ENCODE assay signal across 21 cellular contexts in the genomic region with DNA sequence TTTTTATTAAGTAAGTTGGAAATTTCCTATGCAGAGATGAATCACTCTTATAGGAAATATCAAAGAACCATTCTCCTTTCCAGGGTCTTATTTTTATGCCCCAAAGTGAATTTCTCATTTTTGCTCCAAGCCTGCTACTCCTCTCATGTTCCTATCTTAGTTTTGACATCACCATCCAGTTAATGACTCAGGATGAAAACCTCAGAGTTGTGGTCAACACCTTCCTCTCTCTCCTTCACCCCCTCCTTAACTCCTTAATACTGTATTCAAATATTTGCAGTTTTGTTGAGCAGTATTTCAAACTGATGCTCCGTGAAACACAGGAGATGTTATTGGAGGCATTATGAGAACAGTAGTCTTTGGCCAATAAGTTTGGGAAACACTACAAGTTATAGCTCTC.
"Had no signal": no experiment of that assay in that cellular context is flagged by ENCODE, and none has a peak within 500 bp of the region (broad histone marks: within the 10 kb centered on the region; RNA-seq: fewer than 3 reads in every experiment).

No MANE protein-coding gene starts in this region.

- DNase-seq: activated CD4-positive, alpha-beta T cell treated with anti-CD3 and anti-CD28 coated beads, Interleukin-2, amount 10 ng/mL, durations not matched to agents 24 days and 14 days; activated CD4-positive, CD25-positive, alpha-beta regulatory T cell; activated CD8-positive, alpha-beta T cell treated with anti-CD3 and anti-CD28 coated beads for 36 hours; activated naive CD4-positive, alpha-beta T cell treated with anti-CD3 and anti-CD28 coated beads for 36 hours; activated T-cell treated with anti-CD3 and anti-CD28 coated beads, Interleukin-2, amount 50 U/mL, for 1 hour; aorta; effector CD4-positive, alpha-beta T cell; heart right ventricle; immature natural killer cell; kidney glomerular epithelial cell; left ventricle myocardium superior; naive B cell; stimulated activated CD4-positive, alpha-beta T cell treated with anti-CD3 and anti-CD28 coated beads, Interleukin-2, amount 100 ng/mL, for 24 hours; stimulated activated naive CD4-positive, alpha-beta T cell treated with Interleukin-2 at 50 U/mL for 16 hours; T-helper 9 cell; thyroid gland had no signal

- H3K4me3 Mint-ChIP-seq: activated CD4-positive, alpha-beta T cell treated with anti-CD3 and anti-CD28 coated beads, Interleukin-2, amount 10 ng/mL, durations not matched to agents 24 days and 14 days; activated CD8-positive, alpha-beta T cell treated with anti-CD3 and anti-CD28 coated beads for 36 hours; activated naive CD4-positive, alpha-beta T cell treated with anti-CD3 and anti-CD28 coated beads for 36 hours; memory B cell; naive B cell; neural crest cell had no signal

- H3K4me1 Mint-ChIP-seq: activated CD4-positive, alpha-beta T cell treated with anti-CD3 and anti-CD28 coated beads, Interleukin-2, amount 10 ng/mL, durations not matched to agents 24 days and 14 days; memory B cell; naive B cell had no signal

- H3K4me3 ChIP-seq: gastroesophageal sphincter, heart right ventricle, thyroid gland had no signal

- H3K4me1 ChIP-seq: thyroid gland had no signal

- H3K36me3 ChIP-seq: gastroesophageal sphincter, heart right ventricle, thyroid gland had no signal

- H3K27ac ChIP-seq: gastroesophageal sphincter, heart right ventricle, thyroid gland had no signal

- H3K27ac Mint-ChIP-seq: activated CD4-positive, alpha-beta T cell treated with anti-CD3 and anti-CD28 coated beads, Interleukin-2, amount 10 ng/mL, durations not matched to agents 24 days and 14 days; activated CD8-positive, alpha-beta T cell treated with anti-CD3 and anti-CD28 coated beads for 36 hours; activated naive CD4-positive, alpha-beta T cell treated with anti-CD3 and anti-CD28 coated beads for 36 hours; activated T-helper 2 cell treated with anti-CD3 and anti-CD28 coated beads, Interferon-gamma antibody, Interleukin-2, Interleukin-4, amounts not matched to agents 10 μg/mL and 5 μg/mL and 100 μg/mL, durations not matched to agents 14 hours and 24 hours and 36 hours; immature natural killer cell; memory B cell; naive B cell; progenitor cell of endocrine pancreas had no signal

- ATAC-seq: activated CD8-positive, alpha-beta T cell treated with anti-CD3 and anti-CD28 coated beads for 36 hours; gastroesophageal sphincter; heart right ventricle; left ventricle myocardium superior had no signal

- H3K27me3 ChIP-seq: gastroesophageal sphincter, thyroid gland had no signal

- H3K9me3 ChIP-seq: thyroid gland had no signal

- H3K27me3 Mint-ChIP-seq: progenitor cell of endocrine pancreas had no signal
